14 cellular contexts compared by ENCODE assay signal in the genomic region with DNA sequence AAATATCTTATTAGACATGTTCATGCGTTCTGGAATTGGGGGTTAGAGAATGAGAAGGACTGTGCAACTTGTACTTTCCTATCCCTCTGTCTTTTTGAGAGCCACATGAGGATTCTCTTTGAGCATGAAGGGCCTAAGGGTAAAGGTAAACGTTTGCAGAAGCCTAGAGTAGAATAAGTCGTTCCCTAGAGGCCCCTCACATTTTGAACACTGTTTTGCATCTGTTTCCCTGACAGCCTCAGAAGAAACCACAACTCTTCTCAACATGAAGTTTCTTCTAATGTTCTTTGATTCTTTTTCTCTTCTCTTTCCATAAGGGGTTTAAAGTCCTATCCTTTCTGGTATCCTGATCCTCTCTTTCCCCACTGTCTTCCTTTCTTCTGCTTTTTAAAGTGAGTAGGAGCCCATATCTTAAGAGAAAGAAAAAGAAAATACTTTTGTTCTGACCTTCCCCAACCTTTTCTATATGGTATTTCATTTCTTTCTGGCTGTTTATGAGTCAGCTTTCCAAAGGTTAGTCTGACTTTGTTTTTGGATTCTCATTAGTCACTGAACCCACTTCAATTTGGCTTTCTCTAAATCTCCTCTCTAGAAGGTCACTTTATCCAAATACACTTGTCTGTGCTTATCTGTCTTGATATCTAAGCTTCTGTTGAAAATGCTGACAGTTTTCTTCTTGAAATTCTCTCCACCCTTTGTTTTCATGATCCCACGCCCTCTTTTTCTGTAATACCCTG. TPM values are rescaled to one million over a fixed set of nuclear protein-coding genes. Genes with fewer than 3 reads are reported as not detected.
DNase-seq lines count a peak whose midpoint lies in the region; ATAC-seq and TF ChIP-seq lines count a peak whose summit lies in the region.
"Had no signal": no experiment of that assay in that cellular context is flagged by ENCODE, and none has a peak within 500 bp of the region (broad histone marks: within the 10 kb centered on the region; RNA-seq: fewer than 3 reads in every experiment).

No MANE protein-coding gene starts in this region.

- ATAC-seq in GM19397 (IDR thresholded peaks at IDR 0.05; ENCODE audit: unreplicated experiment) (peak; percentile 79), GM18498 (IDR thresholded peaks at IDR 0.05; ENCODE audit: unreplicated experiment) (no peak)
- ATAC-seq: K562, left cardiac atrium had no signal

- H3K27me3 ChIP-seq in fibroblast of lung (ENCODE audit: control insufficient read depth, insufficient read depth, low read length), result no peaks in the 10 kb centered on the region
- H3K27me3 ChIP-seq: ovary had no signal

- in situ Hi-C loops in ACHN (cut with HindIII; ENCODE audit: low pct_ligation_motif_present, low pct_unique_long_range_greater_than_20kb, low sequenced_read_pairs), result no loop called here

- H3K27ac ChIP-seq in fibroblast of lung (ENCODE audit: insufficient read depth, low read length), result no peak overlapping the region
- H3K27ac ChIP-seq: ovary had no signal

- no peak overlapping the region for H3K9ac ChIP-seq in fibroblast of lung (ENCODE audit: insufficient read depth, low read length)

- no peaks in the 10 kb centered on the region for H4K20me1 ChIP-seq in fibroblast of lung (ENCODE audit: control insufficient read depth, extremely low read depth, insufficient read depth, low read length)

- peak overlapping the region; percentile 29 for H3K4me2 ChIP-seq in fibroblast of lung (ENCODE audit: extremely low read depth, insufficient read depth, low read length)

- H3K4me1 ChIP-seq in fibroblast of lung (ENCODE audit: control insufficient read depth, extremely low read depth, insufficient read depth, low read length), result peaks cover 4% of the 10 kb centered on the region

- TF ChIP-seq CTCF in fibroblast of lung (conservative IDR thresholded peaks at IDR 0.05 in 1 of 2, IDR thresholded peaks at IDR 0.05 in 1 of 2; ENCODE audit: low read depth in 1 of 2, low read length in 2 of 2), result no peak

- peak; percentile 15 for DNase-seq in AG08396 (ENCODE audit: low spot score)
- peak; percentile 32 for DNase-seq in NCI-H226
- peak; percentile 55 to 86 for DNase-seq in fibroblast of lung (ENCODE audit: low read depth in 2 of 2)
- DNase-seq in NK-92 treated with Interleukin-12 subunit alpha and Interleukin-12 subunit beta, amount 100 ng/mL, for 24 hours (lab: John Stamatoyannopoulos, UW), result no peak
- no peak for DNase-seq in ACHN
- DNase-seq in cerebellum (ENCODE audit: low spot score), result no peak
- DNase-seq: amniotic stem cell; left cardiac atrium; NCI-H524 treated with DMSO at 0.1 percent for 48 hours; ovary; stimulated activated CD4-positive, alpha-beta T cell treated with anti-CD3 and anti-CD28 coated beads, Interleukin-4, amount 100 ng/mL, for 24 hours had no signal

- no peak overlapping the region for H3K4me3 ChIP-seq in fibroblast of lung (replicated peaks in 1 of 4; ENCODE audit: control extremely low read depth in 1 of 4, insufficient read depth in 1 of 4, low read depth in 3 of 4, low read length in 4 of 4)
- H3K4me3 ChIP-seq: K562, ovary had no signal

- H3K79me2 ChIP-seq in fibroblast of lung (ENCODE audit: control insufficient read depth, insufficient read depth, low read length), result no peaks in the 10 kb centered on the region

- no peaks in the 10 kb centered on the region for H3K36me3 ChIP-seq in fibroblast of lung (ENCODE audit: control insufficient read depth, insufficient read depth, low read length)
- H3K36me3 ChIP-seq: ovary had no signal

- no peaks in the 10 kb centered on the region for H3K9me3 ChIP-seq in fibroblast of lung (ENCODE audit: control insufficient read depth, insufficient read depth, low read depth, low read length)

- no peak overlapping the region for H2AFZ ChIP-seq in fibroblast of lung (ENCODE audit: low read length)

RNA-seq across cellular contexts. Expression of gene PPP1R1C, which starts 34.8 kb away (rescaled TPM):
- total RNA-seq in fibroblast of lung (0.50 and 0.77 TPM in 2 replicates), cerebellum (3.1 TPM)
- polyA plus RNA-seq in fibroblast of lung, result 0.57 and 0.70 TPM in 2 replicates
- polyA plus RNA-seq in fibroblast of lung (2012), result 0.60 and 0.92 TPM in 2 replicates
- not detected in 2 replicates for polyA minus RNA-seq in fibroblast of lung (ENCODE audit: low replicate concordance)

Comparison
In these comparisons a context has a peak if more than half of its experiments do, and no peak if none do; other contexts are left out.
1. DNase-seq: peak in AG08396 (single experiment), NCI-H226 (single experiment) and fibroblast of lung (2 of 2); none in NK-92 treated with Interleukin-12 subunit alpha and Interleukin-12 subunit beta, amount 100 ng/mL, for 24 hours (single experiment), ACHN (single experiment) and cerebellum (single experiment).